ENCODE assay signal across 1 cellular context in the genomic region with DNA sequence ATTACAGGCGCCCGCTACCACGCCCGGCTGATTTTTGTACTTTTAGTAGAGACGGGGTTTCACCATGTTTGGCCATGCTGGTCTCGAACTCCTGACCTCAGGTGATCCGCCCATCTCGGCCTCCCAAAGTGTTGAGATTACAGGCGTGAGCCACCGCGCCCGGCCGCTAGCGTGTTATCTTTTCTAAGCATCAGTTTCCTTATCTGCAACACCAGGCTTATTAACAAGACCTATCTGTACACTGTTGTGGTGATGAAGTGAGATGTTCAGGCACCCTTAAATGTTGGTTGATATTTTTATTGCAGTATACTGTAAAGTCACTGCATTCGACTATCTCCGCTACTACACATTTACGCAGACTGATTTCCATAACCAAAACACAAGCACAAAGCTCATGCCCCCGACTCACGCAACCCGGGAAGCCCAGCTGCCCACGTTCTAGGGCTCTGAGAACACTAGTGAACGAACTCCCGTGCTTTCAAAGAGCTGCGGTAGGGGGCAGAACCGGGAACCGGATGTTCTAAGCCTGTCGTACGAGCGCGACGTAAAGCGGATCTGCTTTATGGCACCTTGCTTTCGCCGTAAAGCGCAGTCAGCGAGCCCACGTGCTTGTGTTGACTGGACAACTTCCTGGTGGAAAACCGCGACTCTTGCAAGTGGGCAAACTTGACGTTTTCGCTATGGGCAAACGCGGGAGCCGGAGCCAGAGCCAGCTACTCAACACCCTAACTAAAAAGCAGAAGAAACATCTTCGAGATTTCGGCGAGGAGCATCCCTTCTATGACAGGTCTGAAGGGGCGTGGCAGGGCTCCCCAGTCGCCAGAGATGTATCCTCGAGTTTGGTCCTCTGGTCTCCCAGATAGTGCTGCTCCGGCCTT.
TF ChIP-seq lines count a peak whose summit lies in the region.

A gene with protein sequence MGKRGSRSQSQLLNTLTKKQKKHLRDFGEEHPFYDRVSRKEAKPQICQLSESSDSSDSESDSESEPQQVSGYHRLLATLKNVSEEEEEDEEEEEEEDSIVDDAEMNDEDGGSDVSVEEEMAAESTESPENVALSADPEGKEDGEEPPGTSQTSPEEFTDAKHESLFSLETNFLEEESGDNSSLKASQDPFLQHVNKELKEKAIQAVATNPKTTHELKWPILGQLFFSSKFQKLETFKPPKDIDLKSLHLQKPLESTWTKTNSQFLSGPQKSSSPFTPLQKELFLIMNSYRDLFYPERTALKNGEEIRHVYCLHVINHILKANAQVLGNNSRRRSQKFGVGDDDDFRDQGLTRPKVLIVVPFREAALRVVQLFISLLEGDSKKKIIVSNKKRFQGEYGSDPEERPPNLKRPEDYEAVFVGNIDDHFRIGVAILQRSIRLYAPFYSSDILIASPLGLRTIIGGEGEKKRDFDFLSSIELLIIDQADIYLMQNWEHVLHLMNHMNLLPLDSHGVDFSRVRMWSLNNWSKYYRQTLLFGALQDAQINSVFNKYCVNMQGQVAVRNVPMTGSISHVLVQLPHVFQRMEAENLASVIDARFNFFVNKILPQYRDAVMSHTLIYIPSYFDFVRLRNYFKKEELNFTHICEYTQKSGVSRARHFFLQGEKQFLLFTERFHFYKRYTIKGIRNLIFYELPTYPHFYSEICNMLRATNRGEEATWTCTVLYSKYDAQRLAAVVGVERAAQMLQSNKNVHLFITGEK (plus strand): TSS at position 589 of the 878 bp plus-strand sequence. CDS start 92 bp downstream, at position 681.

TF ChIP-seq in K562, 482 proteins besides CTCF, POLR2A, EP300 and RAD21 (continued from another document and continues in another):
- TF ChIP-seq, protein P1, sequence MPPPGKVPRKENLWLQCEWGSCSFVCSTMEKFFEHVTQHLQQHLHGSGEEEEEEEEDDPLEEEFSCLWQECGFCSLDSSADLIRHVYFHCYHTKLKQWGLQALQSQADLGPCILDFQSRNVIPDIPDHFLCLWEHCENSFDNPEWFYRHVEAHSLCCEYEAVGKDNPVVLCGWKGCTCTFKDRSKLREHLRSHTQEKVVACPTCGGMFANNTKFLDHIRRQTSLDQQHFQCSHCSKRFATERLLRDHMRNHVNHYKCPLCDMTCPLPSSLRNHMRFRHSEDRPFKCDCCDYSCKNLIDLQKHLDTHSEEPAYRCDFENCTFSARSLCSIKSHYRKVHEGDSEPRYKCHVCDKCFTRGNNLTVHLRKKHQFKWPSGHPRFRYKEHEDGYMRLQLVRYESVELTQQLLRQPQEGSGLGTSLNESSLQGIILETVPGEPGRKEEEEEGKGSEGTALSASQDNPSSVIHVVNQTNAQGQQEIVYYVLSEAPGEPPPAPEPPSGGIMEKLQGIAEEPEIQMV (tag; conservative IDR thresholded peaks at IDR 0.05; ENCODE audit: low read depth): no peak
- TF ChIP-seq XRCC4 (IDR thresholded peaks at IDR 0.05; ENCODE audit: extremely low read depth, insufficient read depth, insufficient read length) (no peak), SIX5 (IDR thresholded peaks at IDR 0.05; ENCODE audit: borderline replicate concordance in 1 of 2, insufficient read depth in 1 of 2, low read depth in 1 of 2, low read length in 2 of 2) (0 out of 4 replicates have a peak, but pooled peaks of 1 of the 2 experiments have one; percentile 2), ZBTB9 (CRISPR knock-in tag; IDR thresholded peaks at IDR 0.05) (0 out of 2 replicates have a peak, but pooled peaks have one; percentile 17), RBM34 (IDR thresholded peaks at IDR 0.05; ENCODE audit: borderline replicate concordance, insufficient read depth, low read length) (no peak), ZNF224 (CRISPR knock-in tag; IDR thresholded peaks at IDR 0.05) (no peak), EGR1 (conservative IDR thresholded peaks at IDR 0.05) (peak; percentile 72), ETV6 (IDR thresholded peaks at IDR 0.05; ENCODE audit: borderline replicate concordance in 1 of 2, low read depth in 2 of 2, low read length in 1 of 2) (no peak; a peak in 1 of 4 replicates), ETV6 (CRISPR knock-in tag; IDR thresholded peaks at IDR 0.05; ENCODE audit: borderline replicate concordance) (no peak), GMEB1 (CRISPR knock-in tag; IDR thresholded peaks at IDR 0.05) (peak; percentile 53), GTF2B (IDR thresholded peaks at IDR 0.05; ENCODE audit: extremely low read depth, insufficient read length) (no peak), TAF7 (tag; IDR thresholded peaks at IDR 0.05) (no peak), HNRNPL (IDR thresholded peaks at IDR 0.05; ENCODE audit: low read depth, low read length) (no peak), USF2 (CRISPR knock-in tag; IDR thresholded peaks at IDR 0.05) (peak; percentile 79), FOXA3 (CRISPR knock-in tag; conservative IDR thresholded peaks at IDR 0.05 in 1 of 2, IDR thresholded peaks at IDR 0.05 in 1 of 2) (no peak), RBM22 (IDR thresholded peaks at IDR 0.05; ENCODE audit: low read depth, low read length, poor library complexity, severe bottlenecking) (no peak), MAFF (IDR thresholded peaks at IDR 0.05; ENCODE audit: low read length) (peak; percentile 10; the same call in 1 of the 2 replicates), RHOXF2B (CRISPR knock-in tag; conservative IDR thresholded peaks at IDR 0.05) (0 out of 2 replicates have a peak, but pooled peaks have one; percentile 33), ZNF79 (CRISPR knock-in tag; IDR thresholded peaks at IDR 0.05; ENCODE audit: low read depth) (no peak), SIRT6 (IDR thresholded peaks at IDR 0.05; ENCODE audit: low read depth, low read length) (no peak), NFXL1 (CRISPR knock-in tag; IDR thresholded peaks at IDR 0.05) (no peak), ZBED1 (IDR thresholded peaks at IDR 0.05) (no peak), ZNF766 (CRISPR knock-in tag; conservative IDR thresholded peaks at IDR 0.05) (no peak), ARID3A (IDR thresholded peaks at IDR 0.05; ENCODE audit: borderline replicate concordance, low read depth, low read length) (no peak), SNIP1 (IDR thresholded peaks at IDR 0.05; ENCODE audit: low read depth) (no peak), ZNF408 (CRISPR knock-in tag; IDR thresholded peaks at IDR 0.05; ENCODE audit: low read depth) (no peak), ZNF24 (IDR thresholded peaks at IDR 0.05) (peak; percentile 32; the same call in 1 of the 2 replicates), PCBP1 (IDR thresholded peaks at IDR 0.05; ENCODE audit: low read depth, low read length, poor library complexity, severe bottlenecking) (no peak), PTBP1 (IDR thresholded peaks at IDR 0.05; ENCODE audit: low read depth, low read length) (no peak), MXI1 (IDR thresholded peaks at IDR 0.05; ENCODE audit: low read depth, low read length) (peak; percentile 99), ZNF217 (CRISPR knock-in tag; IDR thresholded peaks at IDR 0.05) (no peak), WHSC1 (IDR thresholded peaks at IDR 0.05; ENCODE audit: low read length) (no peak)
- TF ChIP-seq, protein P2, sequence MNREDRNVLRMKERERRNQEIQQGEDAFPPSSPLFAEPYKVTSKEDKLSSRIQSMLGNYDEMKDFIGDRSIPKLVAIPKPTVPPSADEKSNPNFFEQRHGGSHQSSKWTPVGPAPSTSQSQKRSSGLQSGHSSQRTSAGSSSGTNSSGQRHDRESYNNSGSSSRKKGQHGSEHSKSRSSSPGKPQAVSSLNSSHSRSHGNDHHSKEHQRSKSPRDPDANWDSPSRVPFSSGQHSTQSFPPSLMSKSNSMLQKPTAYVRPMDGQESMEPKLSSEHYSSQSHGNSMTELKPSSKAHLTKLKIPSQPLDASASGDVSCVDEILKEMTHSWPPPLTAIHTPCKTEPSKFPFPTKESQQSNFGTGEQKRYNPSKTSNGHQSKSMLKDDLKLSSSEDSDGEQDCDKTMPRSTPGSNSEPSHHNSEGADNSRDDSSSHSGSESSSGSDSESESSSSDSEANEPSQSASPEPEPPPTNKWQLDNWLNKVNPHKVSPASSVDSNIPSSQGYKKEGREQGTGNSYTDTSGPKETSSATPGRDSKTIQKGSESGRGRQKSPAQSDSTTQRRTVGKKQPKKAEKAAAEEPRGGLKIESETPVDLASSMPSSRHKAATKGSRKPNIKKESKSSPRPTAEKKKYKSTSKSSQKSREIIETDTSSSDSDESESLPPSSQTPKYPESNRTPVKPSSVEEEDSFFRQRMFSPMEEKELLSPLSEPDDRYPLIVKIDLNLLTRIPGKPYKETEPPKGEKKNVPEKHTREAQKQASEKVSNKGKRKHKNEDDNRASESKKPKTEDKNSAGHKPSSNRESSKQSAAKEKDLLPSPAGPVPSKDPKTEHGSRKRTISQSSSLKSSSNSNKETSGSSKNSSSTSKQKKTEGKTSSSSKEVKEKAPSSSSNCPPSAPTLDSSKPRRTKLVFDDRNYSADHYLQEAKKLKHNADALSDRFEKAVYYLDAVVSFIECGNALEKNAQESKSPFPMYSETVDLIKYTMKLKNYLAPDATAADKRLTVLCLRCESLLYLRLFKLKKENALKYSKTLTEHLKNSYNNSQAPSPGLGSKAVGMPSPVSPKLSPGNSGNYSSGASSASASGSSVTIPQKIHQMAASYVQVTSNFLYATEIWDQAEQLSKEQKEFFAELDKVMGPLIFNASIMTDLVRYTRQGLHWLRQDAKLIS (CRISPR knock-in tag; IDR thresholded peaks at IDR 0.05): no peak; the same call in 1 of the 2 replicates
- TF ChIP-seq, protein P3, sequence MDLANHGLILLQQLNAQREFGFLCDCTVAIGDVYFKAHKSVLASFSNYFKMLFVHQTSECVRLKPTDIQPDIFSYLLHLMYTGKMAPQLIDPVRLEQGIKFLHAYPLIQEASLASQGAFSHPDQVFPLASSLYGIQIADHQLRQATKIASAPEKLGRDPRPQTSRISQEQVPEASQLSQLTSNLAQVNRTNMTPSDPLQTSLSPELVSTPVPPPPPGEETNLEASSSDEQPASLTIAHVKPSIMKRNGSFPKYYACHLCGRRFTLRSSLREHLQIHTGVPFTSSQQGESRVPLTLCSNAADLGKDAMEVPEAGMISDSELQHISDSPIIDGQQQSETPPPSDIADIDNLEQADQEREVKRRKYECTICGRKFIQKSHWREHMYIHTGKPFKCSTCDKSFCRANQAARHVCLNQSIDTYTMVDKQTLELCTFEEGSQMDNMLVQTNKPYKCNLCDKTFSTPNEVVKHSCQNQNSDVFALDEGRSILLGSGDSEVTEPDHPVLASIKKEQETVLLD (IDR thresholded peaks at IDR 0.05): peak; percentile 83; the same call in 1 of the 2 replicates
- TF ChIP-seq, protein P4, sequence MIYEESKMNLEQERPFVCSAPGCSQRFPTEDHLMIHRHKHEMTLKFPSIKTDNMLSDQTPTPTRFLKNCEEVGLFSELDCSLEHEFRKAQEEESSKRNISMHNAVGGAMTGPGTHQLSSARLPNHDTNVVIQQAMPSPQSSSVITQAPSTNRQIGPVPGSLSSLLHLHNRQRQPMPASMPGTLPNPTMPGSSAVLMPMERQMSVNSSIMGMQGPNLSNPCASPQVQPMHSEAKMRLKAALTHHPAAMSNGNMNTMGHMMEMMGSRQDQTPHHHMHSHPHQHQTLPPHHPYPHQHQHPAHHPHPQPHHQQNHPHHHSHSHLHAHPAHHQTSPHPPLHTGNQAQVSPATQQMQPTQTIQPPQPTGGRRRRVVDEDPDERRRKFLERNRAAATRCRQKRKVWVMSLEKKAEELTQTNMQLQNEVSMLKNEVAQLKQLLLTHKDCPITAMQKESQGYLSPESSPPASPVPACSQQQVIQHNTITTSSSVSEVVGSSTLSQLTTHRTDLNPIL (CRISPR knock-in tag; IDR thresholded peaks at IDR 0.05): peak; percentile 26; the same call in 1 of the 2 replicates
